Comparison of ENCODE assay signal across 18 cellular contexts in genomic region chr2:144370937-144371584, GRCh38.
DNase-seq lines count a peak whose midpoint lies in the region; ATAC-seq and TF ChIP-seq lines count a peak whose summit lies in the region.
"Had no signal": no experiment of that assay in that cellular context is flagged by ENCODE, and none has a peak within 500 bp of the region (broad histone marks: within the 10 kb centered on the region; RNA-seq: fewer than 3 reads in every experiment).

No MANE protein-coding gene starts in this region.

- peak; percentile 70 for DNase-seq in EH (ENCODE audit: low read depth)
- peak; percentile 77 for DNase-seq in IMR-90
- DNase-seq in WTC11 (ENCODE audit: low spot score): no peak
- peak; percentile 68 for DNase-seq in fibroblast of pulmonary artery (ENCODE audit: low read depth)
- DNase-seq in NCI-H446 treated with DMSO at 0.1 percent for 48 hours (lab: John Stamatoyannopoulos, UW): no peak
- DNase-seq in activated T-cell treated with anti-CD3 and anti-CD28 coated beads, Interleukin-2, amount 50 U/mL, for 4 hours: no peak
- no peak for DNase-seq in activated T-cell treated with anti-CD3 and anti-CD28 coated beads for 4 hours
- no peak for DNase-seq in LoVo (ENCODE audit: low spot score)
- DNase-seq: activated CD4-positive, CD25-positive, alpha-beta regulatory T cell treated with anti-CD3 and anti-CD28 coated beads, Interleukin-2, amount 50 U/mL, for 72 hours; activated gamma-delta T cell; cortex of kidney; GF-D8; hippocampal formation; NCI-H1092 treated with DMSO at 0.1 percent for 48 hours had no signal

- no peaks in the 10 kb centered on the region for H3K9me3 ChIP-seq in IMR-90 (ENCODE audit: control insufficient read depth, insufficient read depth, low read length)
- H3K9me3 ChIP-seq: ascending aorta, neutrophil had no signal

- peak overlapping the region; percentile 71 for H4K91ac ChIP-seq in IMR-90 (ENCODE audit: insufficient read depth, low read depth, low read length)

- H3K4me1 ChIP-seq in IMR-90 (ENCODE audit: control insufficient read depth, insufficient read depth, low read length): peaks cover 8% of the 10 kb centered on the region
- H3K4me1 ChIP-seq: ascending aorta had no signal

- peak overlapping the region; percentile 57; the same call in 1 of the 2 replicates for H2AK5ac ChIP-seq in IMR-90 (ENCODE audit: low read depth, low read length)

- no peaks in the 10 kb centered on the region for H3K79me1 ChIP-seq in IMR-90 (ENCODE audit: low read depth in 1 of 2, low read length in 2 of 2)

- H3K27ac Mint-ChIP-seq in WTC11: no peak overlapping the region
- H3K27ac Mint-ChIP-seq: T-helper 1 cell treated with Interleukin-12 subunit alpha and Interleukin-12 subunit beta and Interleukin-4 antibody, amounts not matched to agents 30 μg/mL and 1 μg/mL, for 36 hours had no signal

- H3K27me3 ChIP-seq in IMR-90 (ENCODE audit: control insufficient read depth, insufficient read depth, low read length): no peaks in the 10 kb centered on the region
- H3K27me3 ChIP-seq: ascending aorta, neutrophil had no signal

- ATAC-seq in IMR-90 (ENCODE audit: low read depth) (peak; percentile 72), WTC11 (no peak)
- no peak for ATAC-seq in activated T-cell treated with anti-CD3 and anti-CD28 coated beads, Interleukin-2, amount 50 U/mL, for 4 hours

- H3K56ac ChIP-seq in IMR-90 (ENCODE audit: extremely low read depth, insufficient read depth, low read length): no peak overlapping the region

- no peaks in the 10 kb centered on the region for H3K36me3 Mint-ChIP-seq in WTC11
- no peaks in the 10 kb centered on the region for H3K36me3 Mint-ChIP-seq in activated T-cell treated with anti-CD3 and anti-CD28 coated beads, Interleukin-2, amount 50 U/mL, for 4 hours (ENCODE audit: insufficient read depth)

- H3K36me3 ChIP-seq in IMR-90 (ENCODE audit: control insufficient read depth, insufficient read depth, low read length): no peaks in the 10 kb centered on the region
- H3K36me3 ChIP-seq: ascending aorta, neutrophil had no signal

- H4K5ac ChIP-seq in IMR-90 (ENCODE audit: low read depth, low read length): peak overlapping the region; percentile 85; the same call in 1 of the 2 replicates

- H3K9me1 ChIP-seq in IMR-90 (ENCODE audit: insufficient read depth, low read length): peaks cover 2% of the 10 kb centered on the region; the same call in 1 of the 2 replicates

- H3K4me2 ChIP-seq in IMR-90 (ENCODE audit: low read depth, low read length): peak overlapping the region; percentile 80; the same call in 1 of the 2 replicates

- peak overlapping the region; percentile 56 for H2BK5ac ChIP-seq in IMR-90 (ENCODE audit: low read depth, low read length, poor library complexity, severe bottlenecking)

- CTCF ChIA-PET in IMR-90 (lab: Yijun Ruan, JAX): no interaction called here
- CTCF ChIA-PET in WTC11 (lab: Charles Lee): interaction anchor here (1.8 kb wide), 1 partner anchor 78 kb away, joined by 4 read pairs; no protein-coding TSS in a partner anchor

- peak overlapping the region; percentile 65; the same call in 1 of the 2 replicates for H3K23ac ChIP-seq in IMR-90 (ENCODE audit: low read depth, low read length)

- peaks cover 22% of the 10 kb centered on the region for H3K4me1 Mint-ChIP-seq in WTC11
- peaks cover 15% of the 10 kb centered on the region for H3K4me1 Mint-ChIP-seq in activated T-cell treated with anti-CD3 and anti-CD28 coated beads, Interleukin-2, amount 50 U/mL, for 4 hours (ENCODE audit: low read depth)

- no peaks in the 10 kb centered on the region for H4K20me1 ChIP-seq in IMR-90 (ENCODE audit: insufficient read depth, low read length)

- H2BK20ac ChIP-seq in IMR-90 (ENCODE audit: low read depth, low read length): peak overlapping the region; percentile 86

- no peak overlapping the region for H3K27ac ChIP-seq in IMR-90 (ENCODE audit: insufficient read depth, low read length)
- H3K27ac ChIP-seq: ascending aorta, epithelial cell of prostate, neutrophil had no signal

- dilution Hi-C loops in IMR-90 (cut with HindIII; ENCODE audit: low sequenced_read_pairs, unreplicated experiment): no loop called here

- H3K14ac ChIP-seq in IMR-90 (replicated peaks; ENCODE audit: low read depth, low read length): 0 out of 2 replicates have a peak overlapping the region, but pooled peaks have one; percentile 26

- H2BK15ac ChIP-seq in IMR-90 (ENCODE audit: low read depth, low read length): no peak overlapping the region

- WGBS in IMR-90 (ENCODE audit: extremely low coverage in 2 of 2, insufficient read length in 1 of 2), 2 experiments: no CpG with 5 or more reads among the region's 4 CpGs

- intact Hi-C loops in IMR-90 (cut with micrococcal nuclease): no loop called here

- TF ChIP-seq CTCF in IMR-90 (conservative IDR thresholded peaks at IDR 0.05; ENCODE audit: low read depth, low read length): no peak
- no peak for TF ChIP-seq CTCF in WTC11 (IDR thresholded peaks at IDR 0.05)
- TF ChIP-seq CTCF in fibroblast of pulmonary artery (IDR thresholded peaks at IDR 0.05; ENCODE audit: low read length, missing control alignments): no peak

- no peaks in the 10 kb centered on the region for H3K9me3 Mint-ChIP-seq in WTC11
- no peaks in the 10 kb centered on the region for H3K9me3 Mint-ChIP-seq in activated T-cell treated with anti-CD3 and anti-CD28 coated beads, Interleukin-2, amount 50 U/mL, for 4 hours
- H3K9me3 Mint-ChIP-seq: T-helper 1 cell treated with Interleukin-12 subunit alpha and Interleukin-12 subunit beta and Interleukin-4 antibody, amounts not matched to agents 30 μg/mL and 1 μg/mL, for 36 hours had no signal

- H4K8ac ChIP-seq in IMR-90 (ENCODE audit: low read depth in 2 of 2, low read length in 2 of 2): peak overlapping the region in 1 of 2 experiments; percentile 52; a peak in 2 of 4 replicates

- H3K9ac ChIP-seq in IMR-90 (ENCODE audit: low read depth, low read length): no peak overlapping the region; the same call in 1 of the 2 replicates

- no TSS peak for BruUV-seq in IMR-90 (replicated peaks; lab: Mats Ljungman, UMichigan)

- H3K4me3 ChIP-seq in IMR-90 (ENCODE audit: insufficient read depth, low read depth, low read length) (no peak overlapping the region), fibroblast of pulmonary artery (replicated peaks; ENCODE audit: low read depth, low read length) (no peak overlapping the region)
- H3K4me3 ChIP-seq: ascending aorta had no signal

- H3K18ac ChIP-seq in IMR-90 (ENCODE audit: low read depth, low read length): peak overlapping the region; percentile 61; the same call in 1 of the 2 replicates

- no peak for TF ChIP-seq RAD21 in IMR-90 (IDR thresholded peaks at IDR 0.05; ENCODE audit: low read length)

- no peak overlapping the region for H3K4me3 Mint-ChIP-seq in WTC11
- no peak overlapping the region for H3K4me3 Mint-ChIP-seq in activated T-cell treated with anti-CD3 and anti-CD28 coated beads, Interleukin-2, amount 50 U/mL, for 4 hours
- H3K4me3 Mint-ChIP-seq: T-helper 1 cell treated with Interleukin-12 subunit alpha and Interleukin-12 subunit beta and Interleukin-4 antibody, amounts not matched to agents 30 μg/mL and 1 μg/mL, for 36 hours had no signal

- H2BK120ac ChIP-seq in IMR-90 (ENCODE audit: low read depth, low read length): peak overlapping the region; percentile 72; the same call in 1 of the 2 replicates

- POLR2A ChIA-PET in IMR-90 (lab: Charles Lee; ENCODE audit: unreplicated experiment) (no interaction called here), WTC11 (lab: Charles Lee) (no interaction called here)

- in situ Hi-C loops in IMR-90 (cut with MboI; ENCODE audit: low sequenced_read_pairs): no loop called here

- H3K4ac ChIP-seq in IMR-90 (ENCODE audit: low read depth, low read length): peak overlapping the region; percentile 68; the same call in 1 of the 2 replicates

- no peak overlapping the region for H2AFZ ChIP-seq in IMR-90 (replicated peaks; ENCODE audit: low read length, poor library complexity)

- no peak overlapping the region for H2AK9ac ChIP-seq in IMR-90 (replicated peaks; ENCODE audit: low read depth, low read length, poor library complexity)

- H3K27me3 Mint-ChIP-seq in WTC11 (ENCODE audit: low read depth): no peaks in the 10 kb centered on the region; the same call in 1 of the 2 replicates
- peaks cover 6% of the 10 kb centered on the region for H3K27me3 Mint-ChIP-seq in activated T-cell treated with anti-CD3 and anti-CD28 coated beads, Interleukin-2, amount 50 U/mL, for 4 hours (ENCODE audit: low read depth)

- TF ChIP-seq POLR2A in IMR-90 (IDR thresholded peaks at IDR 0.05; ENCODE audit: low read depth, low read length): no peak

TF ChIP-seq in IMR-90, 13 proteins besides CTCF, POLR2A, EP300 and RAD21:
- no peak for TF ChIP-seq FOS (IDR thresholded peaks at IDR 0.05; ENCODE audit: low read depth, low read length)
- no peak for TF ChIP-seq CHD1 (IDR thresholded peaks at IDR 0.05; ENCODE audit: low read depth, low read length)

TF ChIP-seq in WTC11, 78 proteins besides CTCF, POLR2A, EP300 and RAD21 (continues in another document):
- TF ChIP-seq, protein P1, sequence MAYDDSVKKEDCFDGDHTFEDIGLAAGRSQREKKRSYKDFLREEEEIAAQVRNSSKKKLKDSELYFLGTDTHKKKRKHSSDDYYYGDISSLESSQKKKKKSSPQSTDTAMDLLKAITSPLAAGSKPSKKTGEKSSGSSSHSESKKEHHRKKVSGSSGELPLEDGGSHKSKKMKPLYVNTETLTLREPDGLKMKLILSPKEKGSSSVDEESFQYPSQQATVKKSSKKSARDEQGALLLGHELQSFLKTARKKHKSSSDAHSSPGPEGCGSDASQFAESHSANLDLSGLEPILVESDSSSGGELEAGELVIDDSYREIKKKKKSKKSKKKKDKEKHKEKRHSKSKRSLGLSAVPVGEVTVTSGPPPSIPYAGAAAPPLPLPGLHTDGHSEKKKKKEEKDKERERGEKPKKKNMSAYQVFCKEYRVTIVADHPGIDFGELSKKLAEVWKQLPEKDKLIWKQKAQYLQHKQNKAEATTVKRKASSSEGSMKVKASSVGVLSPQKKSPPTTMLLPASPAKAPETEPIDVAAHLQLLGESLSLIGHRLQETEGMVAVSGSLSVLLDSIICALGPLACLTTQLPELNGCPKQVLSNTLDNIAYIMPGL (CRISPR knock-in tag; IDR thresholded peaks at IDR 0.05): no peak
- TF ChIP-seq ZNF671 (CRISPR knock-in tag; IDR thresholded peaks at IDR 0.05): no peak
- TF ChIP-seq GABPB1 (CRISPR knock-in tag; IDR thresholded peaks at IDR 0.05): peak; percentile 73; the same call in 1 of the 2 replicates

Comparison
In these comparisons a context has a peak if more than half of its experiments do, and no peak if none do; other contexts are left out.
1. DNase-seq: peak in EH (single experiment), IMR-90 (single experiment) and fibroblast of pulmonary artery (single experiment); none in WTC11 (single experiment), NCI-H446 treated with DMSO at 0.1 percent for 48 hours (single experiment), activated T-cell treated with anti-CD3 and anti-CD28 coated beads, Interleukin-2, amount 50 U/mL, for 4 hours (single experiment), activated T-cell treated with anti-CD3 and anti-CD28 coated beads for 4 hours (single experiment) and LoVo (single experiment).